Comparison of ENCODE assay signal across 1 cellular context in the genomic region with DNA sequence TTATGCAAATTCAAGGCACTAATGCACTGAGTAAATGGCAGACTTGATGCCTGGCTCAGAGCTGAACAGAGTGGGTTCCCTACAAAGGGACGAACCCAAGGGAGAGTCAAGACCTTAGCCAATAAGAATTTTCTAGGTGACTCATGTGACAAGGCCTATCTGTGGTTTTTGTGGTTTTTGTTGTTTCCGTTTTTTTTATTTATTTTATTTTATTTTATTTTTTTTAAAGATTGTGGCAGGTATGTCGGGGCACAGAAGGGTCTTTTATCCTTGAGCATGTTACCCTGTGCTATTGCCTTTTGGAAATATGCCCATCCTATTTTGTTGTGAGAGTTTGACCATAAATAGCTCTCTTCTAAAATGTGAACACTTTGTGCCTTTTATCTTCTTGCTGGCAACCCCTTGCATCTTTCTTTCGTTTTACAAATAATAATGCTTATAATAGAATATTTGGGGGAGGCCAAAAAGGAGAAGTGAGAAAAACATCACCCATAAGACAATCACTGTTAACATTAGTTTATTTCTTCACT.
A peak's percentile ranks its signal among the peaks of the same experiment; 100 is the strongest.
TF ChIP-seq lines count a peak whose summit lies in the region.

No MANE protein-coding gene starts in this region.

TF ChIP-seq in GM12878, 131 proteins besides CTCF, POLR2A, EP300 and RAD21 (continued from another document):
- TF ChIP-seq RELB (IDR thresholded peaks at IDR 0.05; ENCODE audit: low read depth) (peak; percentile 62), SKIL (IDR thresholded peaks at IDR 0.05; ENCODE audit: low read depth, poor library complexity, severe bottlenecking) (peak; percentile 86), NFIC (IDR thresholded peaks at IDR 0.05; ENCODE audit: low read depth, low read length) (peak; percentile 90), TCF7 (IDR thresholded peaks at IDR 0.05; ENCODE audit: borderline replicate concordance) (peak; percentile 76), NBN (IDR thresholded peaks at IDR 0.05) (peak; percentile 52; the same call in 1 of the 2 replicates), BMI1 (IDR thresholded peaks at IDR 0.05; ENCODE audit: borderline replicate concordance) (peak; percentile 59; the same call in 1 of the 2 replicates), E2F4 (IDR thresholded peaks at IDR 0.05; ENCODE audit: low read depth, low read length) (no peak), RAD51 (IDR thresholded peaks at IDR 0.05) (peak; percentile 86), SMAD1 (IDR thresholded peaks at IDR 0.05; ENCODE audit: low read depth, partially characterized antibody) (peak; percentile 38), IKZF2 (IDR thresholded peaks at IDR 0.05) (peak; percentile 18 to 35; a peak in 2 of 4 replicates), CHD4 (IDR thresholded peaks at IDR 0.05) (no peak), ASH2L (IDR thresholded peaks at IDR 0.05; ENCODE audit: borderline replicate concordance, low read depth) (peak; percentile 100), E4F1 (IDR thresholded peaks at IDR 0.05; ENCODE audit: borderline replicate concordance, partially characterized antibody) (no peak), POLR2AphosphoS5 (IDR thresholded peaks at IDR 0.05; ENCODE audit: low read length) (peak; percentile 56; the same call in 1 of the 2 replicates), MEF2B (IDR thresholded peaks at IDR 0.05; ENCODE audit: partially characterized antibody, poor library complexity, severe bottlenecking) (peak; percentile 93), MEF2A (IDR thresholded peaks at IDR 0.05; ENCODE audit: insufficient read depth, low read depth, low read length) (peak; percentile 78), JUND (IDR thresholded peaks at IDR 0.05; ENCODE audit: low read depth, low read length) (no peak), POU2F2 (IDR thresholded peaks at IDR 0.05; ENCODE audit: borderline replicate concordance, low read depth, low read length) (peak; percentile 75; the same call in 1 of the 3 replicates), SRF (IDR thresholded peaks at IDR 0.05; ENCODE audit: low read depth in 2 of 2, low read length in 2 of 2) (peak in 1 of 2 experiments; percentile 67; a peak in 1 of 4 replicates), ETV6 (conservative IDR thresholded peaks at IDR 0.05 in 1 of 2, IDR thresholded peaks at IDR 0.05 in 1 of 2; ENCODE audit: borderline replicate concordance in 1 of 2, low read depth in 1 of 2) (no peak)
- TF ChIP-seq, protein P1, sequence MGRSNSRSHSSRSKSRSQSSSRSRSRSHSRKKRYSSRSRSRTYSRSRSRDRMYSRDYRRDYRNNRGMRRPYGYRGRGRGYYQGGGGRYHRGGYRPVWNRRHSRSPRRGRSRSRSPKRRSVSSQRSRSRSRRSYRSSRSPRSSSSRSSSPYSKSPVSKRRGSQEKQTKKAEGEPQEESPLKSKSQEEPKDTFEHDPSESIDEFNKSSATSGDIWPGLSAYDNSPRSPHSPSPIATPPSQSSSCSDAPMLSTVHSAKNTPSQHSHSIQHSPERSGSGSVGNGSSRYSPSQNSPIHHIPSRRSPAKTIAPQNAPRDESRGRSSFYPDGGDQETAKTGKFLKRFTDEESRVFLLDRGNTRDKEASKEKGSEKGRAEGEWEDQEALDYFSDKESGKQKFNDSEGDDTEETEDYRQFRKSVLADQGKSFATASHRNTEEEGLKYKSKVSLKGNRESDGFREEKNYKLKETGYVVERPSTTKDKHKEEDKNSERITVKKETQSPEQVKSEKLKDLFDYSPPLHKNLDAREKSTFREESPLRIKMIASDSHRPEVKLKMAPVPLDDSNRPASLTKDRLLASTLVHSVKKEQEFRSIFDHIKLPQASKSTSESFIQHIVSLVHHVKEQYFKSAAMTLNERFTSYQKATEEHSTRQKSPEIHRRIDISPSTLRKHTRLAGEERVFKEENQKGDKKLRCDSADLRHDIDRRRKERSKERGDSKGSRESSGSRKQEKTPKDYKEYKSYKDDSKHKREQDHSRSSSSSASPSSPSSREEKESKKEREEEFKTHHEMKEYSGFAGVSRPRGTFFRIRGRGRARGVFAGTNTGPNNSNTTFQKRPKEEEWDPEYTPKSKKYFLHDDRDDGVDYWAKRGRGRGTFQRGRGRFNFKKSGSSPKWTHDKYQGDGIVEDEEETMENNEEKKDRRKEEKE (IDR thresholded peaks at IDR 0.05), result no peak
- TF ChIP-seq, protein P2, sequence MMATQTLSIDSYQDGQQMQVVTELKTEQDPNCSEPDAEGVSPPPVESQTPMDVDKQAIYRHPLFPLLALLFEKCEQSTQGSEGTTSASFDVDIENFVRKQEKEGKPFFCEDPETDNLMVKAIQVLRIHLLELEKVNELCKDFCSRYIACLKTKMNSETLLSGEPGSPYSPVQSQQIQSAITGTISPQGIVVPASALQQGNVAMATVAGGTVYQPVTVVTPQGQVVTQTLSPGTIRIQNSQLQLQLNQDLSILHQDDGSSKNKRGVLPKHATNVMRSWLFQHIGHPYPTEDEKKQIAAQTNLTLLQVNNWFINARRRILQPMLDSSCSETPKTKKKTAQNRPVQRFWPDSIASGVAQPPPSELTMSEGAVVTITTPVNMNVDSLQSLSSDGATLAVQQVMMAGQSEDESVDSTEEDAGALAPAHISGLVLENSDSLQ (IDR thresholded peaks at IDR 0.05), result no peak
